In genomic region chr3:11944052-11944673, GRCh38 we compare ENCODE assay signal across 8 cellular contexts.
A peak's percentile ranks its signal among the peaks of the same experiment; 100 is the strongest.
DNase-seq lines count a peak whose midpoint lies in the region; ATAC-seq, FAIRE-seq and TF ChIP-seq lines count a peak whose summit lies in the region.

No MANE protein-coding gene starts in this region.

- H3K27ac ChIP-seq in WERI-Rb-1, result no peak overlapping the region
- no peak overlapping the region for H3K27ac ChIP-seq in tibial artery

- H3K27me3 ChIP-seq in WERI-Rb-1 (ENCODE audit: insufficient read depth, low read depth, severe bottlenecking), result no peaks in the 10 kb centered on the region
- peaks cover 0 to 3% of the 10 kb centered on the region in 2 donors for H3K27me3 ChIP-seq in tibial artery

- H3K36me3 Mint-ChIP-seq in Calu3 (ENCODE audit: insufficient read depth, unreplicated experiment), result no peaks in the 10 kb centered on the region

- BruUV-seq in Calu3 (replicated peaks; lab: Mats Ljungman, UMichigan), result no TSS peak

- no peak for FAIRE-seq in HTR-8/SVneo (lab: Jason Lieb, UNC)

- no peak overlapping the region for H3K4me3 Mint-ChIP-seq in Calu3 (ENCODE audit: low read depth, unreplicated experiment)

- intact Hi-C loops in Calu3 (cut with micrococcal nuclease; ENCODE audit: unreplicated experiment), result no loop called here
- intact Hi-C loops in tibial artery (cut with DNase I; ENCODE audit: low total_unique reads), result no loop called here

- H3K4me3 ChIP-seq in WERI-Rb-1 (ENCODE audit: low read depth, low read length) (no peak overlapping the region), tibial artery (no peak overlapping the region)

- ATAC-seq in HG02642 (IDR thresholded peaks at IDR 0.05; ENCODE audit: poor library complexity, unreplicated experiment), result no peak

- peaks cover 31% of the 10 kb centered on the region for H3K27me3 Mint-ChIP-seq in Calu3 (ENCODE audit: unreplicated experiment)

- peak; percentile 51 for TF ChIP-seq CTCF in Calu3 (IDR thresholded peaks at IDR 0.05; ENCODE audit: unreplicated experiment)
- peak; percentile 82 for TF ChIP-seq CTCF in WERI-Rb-1 (IDR thresholded peaks at IDR 0.05; ENCODE audit: low read depth, low read length)
- no peak for TF ChIP-seq CTCF in tibial artery (IDR thresholded peaks at IDR 0.05)

- no peaks in the 10 kb centered on the region for H3K36me3 ChIP-seq in WERI-Rb-1
- no peaks in the 10 kb centered on the region for H3K36me3 ChIP-seq in tibial artery

- DNase-seq in Calu3 (peak; percentile 28), HTR-8/SVneo (ENCODE audit: insufficient read length, low spot score) (peak; percentile 15), WERI-Rb-1 (peak; percentile 66), iPS-NIHi11 (ENCODE audit: low spot score) (peak; percentile 73), tibial artery (no peak), NCI-H187 treated with DMSO at 0.1 percent for 48 hours (lab: John Stamatoyannopoulos, UW) (no peak)
- DNase-seq in central memory CD4-positive, alpha-beta T cell, result no peak

- H3K9me3 ChIP-seq in WERI-Rb-1 (ENCODE audit: severe bottlenecking) (no peaks in the 10 kb centered on the region), tibial artery (no peaks in the 10 kb centered on the region)

- no peaks in the 10 kb centered on the region for H3K9me3 Mint-ChIP-seq in Calu3 (ENCODE audit: low read depth, unreplicated experiment)

- CTCF ChIA-PET in Calu3 (lab: Charles Lee), result interaction anchor here (0.6 to 1.4 kb wide), 3 partner anchors 73 to 822 kb away, joined by 3 to 4 read pairs (median 3); no protein-coding TSS in a partner anchor

- H3K4me1 ChIP-seq in tibial artery, result no peaks in the 10 kb centered on the region

- no peaks in the 10 kb centered on the region for H3K4me1 Mint-ChIP-seq in Calu3 (ENCODE audit: low read depth, unreplicated experiment)

- H3K27ac Mint-ChIP-seq in Calu3 (ENCODE audit: unreplicated experiment), result no peak overlapping the region

Comparison
In these comparisons a context has a peak if more than half of its experiments do, and no peak if none do; other contexts are left out.
1. DNase-seq: peak in Calu3 (single experiment), HTR-8/SVneo (single experiment), WERI-Rb-1 (single experiment) and iPS-NIHi11 (single experiment); none in tibial artery (0 of 2), central memory CD4-positive, alpha-beta T cell (single experiment) and NCI-H187 treated with DMSO at 0.1 percent for 48 hours (single experiment).
2. CTCF ChIP-seq: peak in Calu3 (single experiment) and WERI-Rb-1 (single experiment); none in tibial artery (0 of 2).